Comparison of ENCODE assay signal across 1 cellular context in the genomic region with DNA sequence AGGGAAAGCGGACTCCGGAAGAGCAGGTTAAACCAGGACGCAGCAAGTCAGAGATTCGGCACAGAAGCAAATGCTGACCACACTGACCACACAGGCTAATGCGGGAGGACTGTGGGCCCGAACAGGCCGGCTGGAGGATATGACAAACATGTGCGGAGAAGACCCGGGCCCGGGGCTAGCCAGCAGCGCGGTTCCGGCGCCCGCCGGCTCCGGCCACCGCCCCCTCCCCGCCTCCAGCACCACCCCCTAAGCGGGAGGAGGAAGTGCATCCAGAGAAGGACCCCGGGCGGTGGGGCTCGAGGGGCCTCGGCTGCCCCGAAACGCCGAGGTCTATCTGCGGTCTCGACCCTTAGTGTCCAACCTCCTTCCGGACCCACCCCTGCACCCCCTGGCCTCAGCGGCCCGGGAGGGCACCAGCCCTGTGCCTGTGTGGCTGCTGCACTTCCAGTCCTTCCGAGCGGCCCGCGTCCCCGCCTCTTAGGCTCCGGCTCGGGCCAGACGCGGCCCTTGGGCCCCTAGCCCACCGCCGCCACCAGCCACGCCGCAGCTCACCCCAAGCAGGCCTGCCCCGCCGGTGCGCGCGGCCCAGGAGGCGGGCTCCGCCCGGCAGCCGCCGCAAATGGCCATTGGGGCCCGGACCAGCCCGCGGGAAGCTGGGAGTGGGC.
A peak's percentile ranks its signal among the peaks of the same experiment; 100 is the strongest.
TF ChIP-seq lines count a peak whose summit lies in the region.

No MANE protein-coding gene starts in this region.

TF ChIP-seq in K562, 482 proteins besides CTCF, POLR2A, EP300 and RAD21 (continued from another document and continues in another):
- TF ChIP-seq, protein P1, sequence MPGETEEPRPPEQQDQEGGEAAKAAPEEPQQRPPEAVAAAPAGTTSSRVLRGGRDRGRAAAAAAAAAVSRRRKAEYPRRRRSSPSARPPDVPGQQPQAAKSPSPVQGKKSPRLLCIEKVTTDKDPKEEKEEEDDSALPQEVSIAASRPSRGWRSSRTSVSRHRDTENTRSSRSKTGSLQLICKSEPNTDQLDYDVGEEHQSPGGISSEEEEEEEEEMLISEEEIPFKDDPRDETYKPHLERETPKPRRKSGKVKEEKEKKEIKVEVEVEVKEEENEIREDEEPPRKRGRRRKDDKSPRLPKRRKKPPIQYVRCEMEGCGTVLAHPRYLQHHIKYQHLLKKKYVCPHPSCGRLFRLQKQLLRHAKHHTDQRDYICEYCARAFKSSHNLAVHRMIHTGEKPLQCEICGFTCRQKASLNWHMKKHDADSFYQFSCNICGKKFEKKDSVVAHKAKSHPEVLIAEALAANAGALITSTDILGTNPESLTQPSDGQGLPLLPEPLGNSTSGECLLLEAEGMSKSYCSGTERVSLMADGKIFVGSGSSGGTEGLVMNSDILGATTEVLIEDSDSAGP (CRISPR knock-in tag; IDR thresholded peaks at IDR 0.05): no peak
- no peak for TF ChIP-seq MEF2A (IDR thresholded peaks at IDR 0.05; ENCODE audit: control insufficient read depth, low read depth, low read length)
- TF ChIP-seq, protein P2, sequence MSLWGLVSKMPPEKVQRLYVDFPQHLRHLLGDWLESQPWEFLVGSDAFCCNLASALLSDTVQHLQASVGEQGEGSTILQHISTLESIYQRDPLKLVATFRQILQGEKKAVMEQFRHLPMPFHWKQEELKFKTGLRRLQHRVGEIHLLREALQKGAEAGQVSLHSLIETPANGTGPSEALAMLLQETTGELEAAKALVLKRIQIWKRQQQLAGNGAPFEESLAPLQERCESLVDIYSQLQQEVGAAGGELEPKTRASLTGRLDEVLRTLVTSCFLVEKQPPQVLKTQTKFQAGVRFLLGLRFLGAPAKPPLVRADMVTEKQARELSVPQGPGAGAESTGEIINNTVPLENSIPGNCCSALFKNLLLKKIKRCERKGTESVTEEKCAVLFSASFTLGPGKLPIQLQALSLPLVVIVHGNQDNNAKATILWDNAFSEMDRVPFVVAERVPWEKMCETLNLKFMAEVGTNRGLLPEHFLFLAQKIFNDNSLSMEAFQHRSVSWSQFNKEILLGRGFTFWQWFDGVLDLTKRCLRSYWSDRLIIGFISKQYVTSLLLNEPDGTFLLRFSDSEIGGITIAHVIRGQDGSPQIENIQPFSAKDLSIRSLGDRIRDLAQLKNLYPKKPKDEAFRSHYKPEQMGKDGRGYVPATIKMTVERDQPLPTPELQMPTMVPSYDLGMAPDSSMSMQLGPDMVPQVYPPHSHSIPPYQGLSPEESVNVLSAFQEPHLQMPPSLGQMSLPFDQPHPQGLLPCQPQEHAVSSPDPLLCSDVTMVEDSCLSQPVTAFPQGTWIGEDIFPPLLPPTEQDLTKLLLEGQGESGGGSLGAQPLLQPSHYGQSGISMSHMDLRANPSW (CRISPR knock-in tag; IDR thresholded peaks at IDR 0.05): no peak
- no peak for TF ChIP-seq SP1 (CRISPR knock-in tag; IDR thresholded peaks at IDR 0.05)
- TF ChIP-seq CC2D1A (IDR thresholded peaks at IDR 0.05): no peak
- no peak for TF ChIP-seq ZNF239 (CRISPR knock-in tag; IDR thresholded peaks at IDR 0.05)
- TF ChIP-seq, protein P3, sequence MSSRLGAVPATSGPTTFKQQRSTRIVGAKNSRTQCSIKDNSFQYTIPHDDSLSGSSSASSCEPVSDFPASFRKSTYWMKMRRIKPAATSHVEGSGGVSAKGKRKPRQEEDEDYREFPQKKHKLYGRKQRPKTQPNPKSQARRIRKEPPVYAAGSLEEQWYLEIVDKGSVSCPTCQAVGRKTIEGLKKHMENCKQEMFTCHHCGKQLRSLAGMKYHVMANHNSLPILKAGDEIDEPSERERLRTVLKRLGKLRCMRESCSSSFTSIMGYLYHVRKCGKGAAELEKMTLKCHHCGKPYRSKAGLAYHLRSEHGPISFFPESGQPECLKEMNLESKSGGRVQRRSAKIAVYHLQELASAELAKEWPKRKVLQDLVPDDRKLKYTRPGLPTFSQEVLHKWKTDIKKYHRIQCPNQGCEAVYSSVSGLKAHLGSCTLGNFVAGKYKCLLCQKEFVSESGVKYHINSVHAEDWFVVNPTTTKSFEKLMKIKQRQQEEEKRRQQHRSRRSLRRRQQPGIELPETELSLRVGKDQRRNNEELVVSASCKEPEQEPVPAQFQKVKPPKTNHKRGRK (tag; IDR thresholded peaks at IDR 0.05): no peak
- TF ChIP-seq, protein P4, sequence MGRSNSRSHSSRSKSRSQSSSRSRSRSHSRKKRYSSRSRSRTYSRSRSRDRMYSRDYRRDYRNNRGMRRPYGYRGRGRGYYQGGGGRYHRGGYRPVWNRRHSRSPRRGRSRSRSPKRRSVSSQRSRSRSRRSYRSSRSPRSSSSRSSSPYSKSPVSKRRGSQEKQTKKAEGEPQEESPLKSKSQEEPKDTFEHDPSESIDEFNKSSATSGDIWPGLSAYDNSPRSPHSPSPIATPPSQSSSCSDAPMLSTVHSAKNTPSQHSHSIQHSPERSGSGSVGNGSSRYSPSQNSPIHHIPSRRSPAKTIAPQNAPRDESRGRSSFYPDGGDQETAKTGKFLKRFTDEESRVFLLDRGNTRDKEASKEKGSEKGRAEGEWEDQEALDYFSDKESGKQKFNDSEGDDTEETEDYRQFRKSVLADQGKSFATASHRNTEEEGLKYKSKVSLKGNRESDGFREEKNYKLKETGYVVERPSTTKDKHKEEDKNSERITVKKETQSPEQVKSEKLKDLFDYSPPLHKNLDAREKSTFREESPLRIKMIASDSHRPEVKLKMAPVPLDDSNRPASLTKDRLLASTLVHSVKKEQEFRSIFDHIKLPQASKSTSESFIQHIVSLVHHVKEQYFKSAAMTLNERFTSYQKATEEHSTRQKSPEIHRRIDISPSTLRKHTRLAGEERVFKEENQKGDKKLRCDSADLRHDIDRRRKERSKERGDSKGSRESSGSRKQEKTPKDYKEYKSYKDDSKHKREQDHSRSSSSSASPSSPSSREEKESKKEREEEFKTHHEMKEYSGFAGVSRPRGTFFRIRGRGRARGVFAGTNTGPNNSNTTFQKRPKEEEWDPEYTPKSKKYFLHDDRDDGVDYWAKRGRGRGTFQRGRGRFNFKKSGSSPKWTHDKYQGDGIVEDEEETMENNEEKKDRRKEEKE (IDR thresholded peaks at IDR 0.05; ENCODE audit: borderline replicate concordance in 1 of 2, control insufficient read depth in 1 of 2, low read depth in 2 of 2, low read length in 1 of 2): 0 out of 4 replicates have a peak, but pooled peaks of 1 of the 2 experiments have one; percentile 34
- no peak for TF ChIP-seq POLR3G (IDR thresholded peaks at IDR 0.05; ENCODE audit: extremely low read depth, insufficient read length, insufficient replicate concordance)
- no peak for TF ChIP-seq MIER1 (IDR thresholded peaks at IDR 0.05; ENCODE audit: low read depth)
- no peak for TF ChIP-seq PPARD (CRISPR knock-in tag; IDR thresholded peaks at IDR 0.05)
- TF ChIP-seq ZNF507 (tag; conservative IDR thresholded peaks at IDR 0.05): no peak
- no peak for TF ChIP-seq ZKSCAN8 (CRISPR knock-in tag; IDR thresholded peaks at IDR 0.05)
- no peak for TF ChIP-seq GATAD2A (IDR thresholded peaks at IDR 0.05)
- no peak for TF ChIP-seq JUN (IDR thresholded peaks at IDR 0.05; ENCODE audit: borderline replicate concordance, low read depth, low read length)
- no peak for TF ChIP-seq JUN (CRISPR knock-in tag; IDR thresholded peaks at IDR 0.05; ENCODE audit: borderline replicate concordance)
- TF ChIP-seq, protein P5, sequence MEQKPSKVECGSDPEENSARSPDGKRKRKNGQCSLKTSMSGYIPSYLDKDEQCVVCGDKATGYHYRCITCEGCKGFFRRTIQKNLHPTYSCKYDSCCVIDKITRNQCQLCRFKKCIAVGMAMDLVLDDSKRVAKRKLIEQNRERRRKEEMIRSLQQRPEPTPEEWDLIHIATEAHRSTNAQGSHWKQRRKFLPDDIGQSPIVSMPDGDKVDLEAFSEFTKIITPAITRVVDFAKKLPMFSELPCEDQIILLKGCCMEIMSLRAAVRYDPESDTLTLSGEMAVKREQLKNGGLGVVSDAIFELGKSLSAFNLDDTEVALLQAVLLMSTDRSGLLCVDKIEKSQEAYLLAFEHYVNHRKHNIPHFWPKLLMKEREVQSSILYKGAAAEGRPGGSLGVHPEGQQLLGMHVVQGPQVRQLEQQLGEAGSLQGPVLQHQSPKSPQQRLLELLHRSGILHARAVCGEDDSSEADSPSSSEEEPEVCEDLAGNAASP (IDR thresholded peaks at IDR 0.05): no peak
- no peak for TF ChIP-seq SMC3 (conservative IDR thresholded peaks at IDR 0.05; ENCODE audit: insufficient read depth, low read depth, low read length)
- TF ChIP-seq CBX8 (IDR thresholded peaks at IDR 0.05; ENCODE audit: borderline replicate concordance, extremely low read depth, low read depth, low read length, poor library complexity, severe bottlenecking): no peak
- TF ChIP-seq DPF2 (IDR thresholded peaks at IDR 0.05): no peak
- TF ChIP-seq, protein P6, sequence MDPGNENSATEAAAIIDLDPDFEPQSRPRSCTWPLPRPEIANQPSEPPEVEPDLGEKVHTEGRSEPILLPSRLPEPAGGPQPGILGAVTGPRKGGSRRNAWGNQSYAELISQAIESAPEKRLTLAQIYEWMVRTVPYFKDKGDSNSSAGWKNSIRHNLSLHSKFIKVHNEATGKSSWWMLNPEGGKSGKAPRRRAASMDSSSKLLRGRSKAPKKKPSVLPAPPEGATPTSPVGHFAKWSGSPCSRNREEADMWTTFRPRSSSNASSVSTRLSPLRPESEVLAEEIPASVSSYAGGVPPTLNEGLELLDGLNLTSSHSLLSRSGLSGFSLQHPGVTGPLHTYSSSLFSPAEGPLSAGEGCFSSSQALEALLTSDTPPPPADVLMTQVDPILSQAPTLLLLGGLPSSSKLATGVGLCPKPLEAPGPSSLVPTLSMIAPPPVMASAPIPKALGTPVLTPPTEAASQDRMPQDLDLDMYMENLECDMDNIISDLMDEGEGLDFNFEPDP (CRISPR knock-in tag; IDR thresholded peaks at IDR 0.05): no peak
- TF ChIP-seq ETS2 (tag; IDR thresholded peaks at IDR 0.05; ENCODE audit: borderline replicate concordance, poor library complexity, severe bottlenecking): no peak
- TF ChIP-seq, protein P7, sequence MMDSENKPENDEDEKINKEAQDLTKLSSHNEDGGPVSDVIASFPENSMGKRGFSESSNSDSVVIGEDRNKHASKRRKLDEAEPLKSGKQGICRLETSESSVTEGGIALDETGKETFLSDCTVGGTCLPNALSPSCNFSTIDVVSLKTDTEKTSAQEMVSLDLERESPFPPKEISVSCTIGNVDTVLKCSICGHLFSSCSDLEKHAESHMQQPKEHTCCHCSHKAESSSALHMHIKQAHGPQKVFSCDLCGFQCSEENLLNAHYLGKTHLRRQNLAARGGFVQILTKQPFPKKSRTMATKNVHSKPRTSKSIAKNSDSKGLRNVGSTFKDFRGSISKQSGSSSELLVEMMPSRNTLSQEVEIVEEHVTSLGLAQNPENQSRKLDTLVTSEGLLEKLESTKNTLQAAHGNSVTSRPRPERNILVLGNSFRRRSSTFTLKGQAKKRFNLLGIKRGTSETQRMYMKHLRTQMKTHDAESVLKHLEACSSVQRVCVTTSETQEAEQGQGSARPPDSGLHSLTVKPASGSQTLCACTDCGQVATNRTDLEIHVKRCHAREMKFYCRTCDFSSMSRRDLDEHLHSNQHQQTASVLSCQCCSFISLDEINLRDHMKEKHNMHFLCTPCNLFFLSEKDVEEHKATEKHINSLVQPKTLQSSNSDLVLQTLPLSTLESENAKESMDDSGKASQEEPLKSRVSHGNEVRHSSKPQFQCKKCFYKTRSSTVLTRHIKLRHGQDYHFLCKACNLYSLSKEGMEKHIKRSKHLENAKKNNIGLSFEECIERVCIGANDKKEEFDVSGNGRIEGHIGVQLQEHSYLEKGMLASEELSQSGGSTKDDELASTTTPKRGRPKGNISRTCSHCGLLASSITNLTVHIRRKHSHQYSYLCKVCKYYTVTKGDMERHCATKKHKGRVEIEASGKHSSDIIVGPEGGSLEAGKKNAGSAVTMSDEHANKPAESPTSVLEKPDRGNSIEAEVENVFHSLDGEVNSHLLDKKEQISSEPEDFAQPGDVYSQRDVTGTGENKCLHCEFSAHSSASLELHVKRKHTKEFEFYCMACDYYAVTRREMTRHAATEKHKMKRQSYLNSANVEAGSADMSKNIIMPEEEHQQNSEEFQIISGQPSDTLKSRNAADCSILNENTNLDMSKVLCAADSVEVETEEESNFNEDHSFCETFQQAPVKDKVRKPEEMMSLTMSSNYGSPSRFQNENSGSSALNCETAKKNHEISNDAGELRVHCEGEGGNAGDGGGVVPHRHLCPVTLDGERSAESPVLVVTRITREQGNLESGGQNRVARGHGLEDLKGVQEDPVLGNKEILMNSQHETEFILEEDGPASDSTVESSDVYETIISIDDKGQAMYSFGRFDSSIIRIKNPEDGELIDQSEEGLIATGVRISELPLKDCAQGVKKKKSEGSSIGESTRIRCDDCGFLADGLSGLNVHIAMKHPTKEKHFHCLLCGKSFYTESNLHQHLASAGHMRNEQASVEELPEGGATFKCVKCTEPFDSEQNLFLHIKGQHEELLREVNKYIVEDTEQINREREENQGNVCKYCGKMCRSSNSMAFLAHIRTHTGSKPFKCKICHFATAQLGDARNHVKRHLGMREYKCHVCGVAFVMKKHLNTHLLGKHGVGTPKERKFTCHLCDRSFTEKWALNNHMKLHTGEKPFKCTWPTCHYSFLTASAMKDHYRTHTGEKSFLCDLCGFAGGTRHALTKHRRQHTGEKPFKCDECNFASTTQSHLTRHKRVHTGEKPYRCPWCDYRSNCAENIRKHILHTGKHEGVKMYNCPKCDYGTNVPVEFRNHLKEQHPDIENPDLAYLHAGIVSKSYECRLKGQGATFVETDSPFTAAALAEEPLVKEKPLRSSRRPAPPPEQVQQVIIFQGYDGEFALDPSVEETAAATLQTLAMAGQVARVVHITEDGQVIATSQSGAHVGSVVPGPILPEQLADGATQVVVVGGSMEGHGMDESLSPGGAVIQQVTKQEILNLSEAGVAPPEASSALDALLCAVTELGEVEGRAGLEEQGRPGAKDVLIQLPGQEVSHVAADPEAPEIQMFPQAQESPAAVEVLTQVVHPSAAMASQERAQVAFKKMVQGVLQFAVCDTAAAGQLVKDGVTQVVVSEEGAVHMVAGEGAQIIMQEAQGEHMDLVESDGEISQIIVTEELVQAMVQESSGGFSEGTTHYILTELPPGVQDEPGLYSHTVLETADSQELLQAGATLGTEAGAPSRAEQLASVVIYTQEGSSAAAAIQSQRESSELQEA (IDR thresholded peaks at IDR 0.05; ENCODE audit: low read depth): no peak
- TF ChIP-seq BRD4 (IDR thresholded peaks at IDR 0.05): peak; percentile 82; the same call in 1 of the 2 replicates
- no peak for TF ChIP-seq ZFP30 (CRISPR knock-in tag; IDR thresholded peaks at IDR 0.05; ENCODE audit: borderline replicate concordance)
- TF ChIP-seq BCL6 (CRISPR knock-in tag; IDR thresholded peaks at IDR 0.05): no peak
- TF ChIP-seq NR3C1 (CRISPR knock-in tag; IDR thresholded peaks at IDR 0.05): no peak
- no peak for TF ChIP-seq TCF7L2 (IDR thresholded peaks at IDR 0.05; ENCODE audit: low read depth, low read length)
- TF ChIP-seq, protein P8, sequence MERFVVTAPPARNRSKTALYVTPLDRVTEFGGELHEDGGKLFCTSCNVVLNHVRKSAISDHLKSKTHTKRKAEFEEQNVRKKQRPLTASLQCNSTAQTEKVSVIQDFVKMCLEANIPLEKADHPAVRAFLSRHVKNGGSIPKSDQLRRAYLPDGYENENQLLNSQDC (CRISPR knock-in tag; IDR thresholded peaks at IDR 0.05): no peak
- TF ChIP-seq ZSCAN32 (CRISPR knock-in tag; IDR thresholded peaks at IDR 0.05): no peak
- peak; percentile 30 for TF ChIP-seq POLR2H (tag; IDR thresholded peaks at IDR 0.05; ENCODE audit: low read depth)
- TF ChIP-seq, protein P9, sequence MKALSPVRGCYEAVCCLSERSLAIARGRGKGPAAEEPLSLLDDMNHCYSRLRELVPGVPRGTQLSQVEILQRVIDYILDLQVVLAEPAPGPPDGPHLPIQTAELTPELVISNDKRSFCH (CRISPR knock-in tag; IDR thresholded peaks at IDR 0.05): no peak
- TF ChIP-seq, protein P9 (tag; IDR thresholded peaks at IDR 0.05): no peak; the same call in 1 of the 2 replicates
- TF ChIP-seq MYC (IDR thresholded peaks at IDR 0.05; ENCODE audit: low read depth, low read length): peak; percentile 79
- TF ChIP-seq MYC (CRISPR knock-in tag; IDR thresholded peaks at IDR 0.05; ENCODE audit: borderline replicate concordance, low read depth): no peak
- TF ChIP-seq NR2C1 (IDR thresholded peaks at IDR 0.05): no peak
- no peak for TF ChIP-seq NR2C1 (tag; IDR thresholded peaks at IDR 0.05)
